ENCODE assay signal across 22 cellular contexts in genomic region chr7:44465490-44465889, GRCh38. TPM values are rescaled to one million over a fixed set of nuclear protein-coding genes. Genes with fewer than 3 reads are reported as not detected.
DNase-seq lines count a peak whose midpoint lies in the region; ATAC-seq and TF ChIP-seq lines count a peak whose summit lies in the region.
"Had no signal": no experiment of that assay in that cellular context is flagged by ENCODE, and none has a peak within 500 bp of the region (broad histone marks: within the 10 kb centered on the region; RNA-seq: fewer than 3 reads in every experiment).

No MANE protein-coding gene starts in this region.

- no peaks in the 10 kb centered on the region for H3K9me3 Mint-ChIP-seq in activated CD4-positive, alpha-beta T cell treated with anti-CD3 and anti-CD28 coated beads, Interleukin-2, amount 10 ng/mL, durations not matched to agents 24 days and 14 days
- H3K9me3 Mint-ChIP-seq in endodermal cell = no peaks in the 10 kb centered on the region
- no peaks in the 10 kb centered on the region for H3K9me3 Mint-ChIP-seq in osteocyte (ENCODE audit: unreplicated experiment)
- H3K9me3 Mint-ChIP-seq: CD8-positive, alpha-beta T cell; GM23338 had no signal

- H3F3A ChIP-seq in GM23248 (ENCODE audit: insufficient read depth) = peaks cover 22% of the 10 kb centered on the region; the same call in 1 of the 2 replicates

- no peak overlapping the region for H3K4me3 ChIP-seq in GM23248
- H3K4me3 ChIP-seq in endodermal cell (ENCODE audit: low read length) = no peak overlapping the region
- no peak overlapping the region for H3K4me3 ChIP-seq in lower lobe of right lung
- H3K4me3 ChIP-seq: colonic mucosa, GM23338 had no signal

- H3K4me3 Mint-ChIP-seq in activated CD4-positive, alpha-beta T cell treated with anti-CD3 and anti-CD28 coated beads, Interleukin-2, amount 10 ng/mL, durations not matched to agents 24 days and 14 days = no peak overlapping the region
- H3K4me3 Mint-ChIP-seq in endodermal cell (no peak overlapping the region), osteocyte (ENCODE audit: unreplicated experiment) (no peak overlapping the region)
- H3K4me3 Mint-ChIP-seq: CD8-positive, alpha-beta T cell; GM23338 had no signal

- in situ Hi-C loops in GM23248 (cut with MboI) = no loop called here

- no peak for ATAC-seq in lower lobe of right lung
- ATAC-seq in GM18502 (IDR thresholded peaks at IDR 0.05; ENCODE audit: poor library complexity, unreplicated experiment) = no peak
- ATAC-seq: CD8-positive, alpha-beta T cell; GM23338 had no signal

- WGBS in GM23248 (ENCODE audit: low coverage in 1 of 2, low lambda C conversion rate in 2 of 2, missing lambda C conversion rate in 2 of 2), 2 experiments = 95 to 97% methylated on average over 5 of the region's 5 CpGs
- WGBS in endodermal cell (ENCODE audit: insufficient coverage in 1 of 2, insufficient read length in 1 of 2), 2 experiments = 97 to 100% methylated on average over 2 to 5 of the region's 5 CpGs

- TF ChIP-seq CTCF in endodermal cell (conservative IDR thresholded peaks at IDR 0.05) (no peak), osteocyte (IDR thresholded peaks at IDR 0.05) (no peak), lower lobe of right lung (IDR thresholded peaks at IDR 0.05) (no peak)

- H3K9ac ChIP-seq in GM23248 = no peak overlapping the region
- no peak overlapping the region for H3K9ac ChIP-seq in endodermal cell (ENCODE audit: extremely low read depth, low read length, poor library complexity, severe bottlenecking)

- no peak overlapping the region for H3K4me2 ChIP-seq in GM23248 (ENCODE audit: unreplicated experiment)
- H3K4me2 ChIP-seq: GM23338 had no signal

- peaks cover 48% of the 10 kb centered on the region for H3K36me3 Mint-ChIP-seq in activated CD4-positive, alpha-beta T cell treated with anti-CD3 and anti-CD28 coated beads, Interleukin-2, amount 10 ng/mL, durations not matched to agents 24 days and 14 days (ENCODE audit: low read depth)
- H3K36me3 Mint-ChIP-seq in endodermal cell (ENCODE audit: low read depth) = peaks cover 22% of the 10 kb centered on the region
- H3K36me3 Mint-ChIP-seq in osteocyte (ENCODE audit: unreplicated experiment) = peaks cover 37% of the 10 kb centered on the region

- H3K27me3 ChIP-seq in GM23248 (replicated peaks; ENCODE audit: insufficient read depth) = no peaks in the 10 kb centered on the region
- H3K27me3 ChIP-seq in endodermal cell (ENCODE audit: control insufficient read depth, insufficient read depth, low read length, poor library complexity, severe bottlenecking) = no peaks in the 10 kb centered on the region
- H3K27me3 ChIP-seq in lower lobe of right lung (ENCODE audit: low read depth) = no peaks in the 10 kb centered on the region
- H3K27me3 ChIP-seq: colonic mucosa had no signal

- H2AFZ ChIP-seq in GM23248 = no peak overlapping the region
- H2AFZ ChIP-seq: GM23338 had no signal

- H3K27ac ChIP-seq in GM23248 = peak overlapping the region; percentile 48
- H3K27ac ChIP-seq in endodermal cell (ENCODE audit: low read depth, low read length) = no peak overlapping the region
- no peak overlapping the region for H3K27ac ChIP-seq in lower lobe of right lung
- H3K27ac ChIP-seq: colonic mucosa, HL-60 had no signal

- DNase-seq in activated CD4-positive, alpha-beta T cell treated with anti-CD3 and anti-CD28 coated beads, Interleukin-2, amount 10 ng/mL, durations not matched to agents 24 days and 14 days = no peak
- DNase-seq in activated CD4-positive, alpha-beta T cell treated with anti-CD3 and anti-CD28 coated beads for 4 hours = no peak
- DNase-seq in GM23248 (no peak), endodermal cell (no peak), osteocyte (ENCODE audit: extremely low spot score, unreplicated experiment) (no peak), lower lobe of right lung (no peak), iPS-NIHi7 (ENCODE audit: extremely low spot score) (no peak)
- DNase-seq: activated CD4-positive, alpha-beta T cell treated with anti-CD3 and anti-CD28 coated beads, Interleukin-2, amount 50 U/mL, for 48 hours; activated CD8-positive, alpha-beta memory T cell treated with anti-CD3 and anti-CD28 coated beads, Interleukin-2, amount 50 U/mL, for 4 hours; CD8-positive, alpha-beta T cell; colonic mucosa; effector CD8-positive, alpha-beta T cell; erythroblast; glutamatergic neuron; NCI-H446 treated with DMSO at 0.1 percent for 48 hours; NCI-H82; stimulated activated CD4-positive, alpha-beta T cell treated with anti-CD3 and anti-CD28 coated beads, Interleukin-15, amount 100 ng/mL, for 24 hours; stimulated activated naive CD4-positive, alpha-beta T cell treated with Interleukin-2 at 50 U/mL for 16 hours; T-helper 9 cell had no signal

- H3K4me1 Mint-ChIP-seq in activated CD4-positive, alpha-beta T cell treated with anti-CD3 and anti-CD28 coated beads, Interleukin-2, amount 10 ng/mL, durations not matched to agents 24 days and 14 days = peaks cover 52% of the 10 kb centered on the region
- H3K4me1 Mint-ChIP-seq in endodermal cell (peaks cover 18% of the 10 kb centered on the region), osteocyte (ENCODE audit: unreplicated experiment) (peaks cover 34% of the 10 kb centered on the region)
- H3K4me1 Mint-ChIP-seq: GM23338 had no signal

- H3K9me3 ChIP-seq in GM23248 (ENCODE audit: low read depth) (no peaks in the 10 kb centered on the region), endodermal cell (ENCODE audit: control insufficient read depth, low read length) (no peaks in the 10 kb centered on the region), lower lobe of right lung (no peaks in the 10 kb centered on the region)
- H3K9me3 ChIP-seq: colonic mucosa had no signal

- peaks cover 47% of the 10 kb centered on the region for H3K4me1 ChIP-seq in GM23248 (ENCODE audit: insufficient read depth)
- H3K4me1 ChIP-seq in endodermal cell (ENCODE audit: control insufficient read depth, insufficient read depth, low read length) = peaks cover 6% of the 10 kb centered on the region
- H3K4me1 ChIP-seq in lower lobe of right lung = peaks cover 14% of the 10 kb centered on the region
- H3K4me1 ChIP-seq: colonic mucosa had no signal

- H3K79me2 ChIP-seq in GM23248 (ENCODE audit: insufficient read depth) = peaks cover 96% of the 10 kb centered on the region

- no peaks in the 10 kb centered on the region for H3K9me2 ChIP-seq in GM23248 (ENCODE audit: insufficient read depth)

- intact Hi-C loops in activated CD4-positive, alpha-beta T cell treated with anti-CD3 and anti-CD28 coated beads, Interleukin-2, amount 10 ng/mL, durations not matched to agents 24 days and 14 days (cut with micrococcal nuclease) = loop anchor here (2.0 kb wide), 1 partner anchor 51 kb away; no protein-coding TSS in a partner anchor
- intact Hi-C loops in lower lobe of right lung (cut with DNase I) = no loop called here

- H4K20me1 ChIP-seq in GM23248 (ENCODE audit: insufficient read depth) = no peaks in the 10 kb centered on the region

- H3K27ac Mint-ChIP-seq in activated CD4-positive, alpha-beta T cell treated with anti-CD3 and anti-CD28 coated beads, Interleukin-2, amount 10 ng/mL, durations not matched to agents 24 days and 14 days = peak overlapping the region; percentile 34
- H3K27ac Mint-ChIP-seq in endodermal cell = peak overlapping the region; percentile 15
- H3K27ac Mint-ChIP-seq in osteocyte (ENCODE audit: unreplicated experiment) = peak overlapping the region; percentile 19
- H3K27ac Mint-ChIP-seq: CD8-positive, alpha-beta T cell; GM23338 had no signal

- H3K36me3 ChIP-seq in GM23248 (ENCODE audit: low read depth) = peaks cover 4% of the 10 kb centered on the region; the same call in 1 of the 2 replicates
- H3K36me3 ChIP-seq in endodermal cell (ENCODE audit: control insufficient read depth, insufficient read depth, low read length) = peaks cover 57% of the 10 kb centered on the region
- peaks cover 54% of the 10 kb centered on the region for H3K36me3 ChIP-seq in lower lobe of right lung
- H3K36me3 ChIP-seq: colonic mucosa had no signal

- H3K27me3 Mint-ChIP-seq in activated CD4-positive, alpha-beta T cell treated with anti-CD3 and anti-CD28 coated beads, Interleukin-2, amount 10 ng/mL, durations not matched to agents 24 days and 14 days = no peaks in the 10 kb centered on the region
- H3K27me3 Mint-ChIP-seq in endodermal cell (ENCODE audit: insufficient read depth) (no peaks in the 10 kb centered on the region), osteocyte (ENCODE audit: unreplicated experiment) (no peaks in the 10 kb centered on the region)

RNA-seq across cellular contexts. Expression of gene NUDCD3, which starts 25.0 kb away (rescaled TPM):
- total RNA-seq in activated CD4-positive, alpha-beta T cell treated with anti-CD3 and anti-CD28 coated beads, Interleukin-2, amount 10 ng/mL, durations not matched to agents 24 days and 14 days = 88.8 and 92.7 TPM in 2 replicates
- total RNA-seq in GM23248 (2014; rRNA removed; shearing (Covaris generic)) = 49.2 and 56.7 TPM in 2 replicates
- polyA plus RNA-seq in GM23248 (2016; fragmentation: Nextera tagmentation; extraction: Ambion mirVana) = 79.1 and 82.4 TPM in 2 replicates
- total RNA-seq in endodermal cell = 100 to 1,000 TPM in 1 of 2 donors, 10 to 100 TPM in 1; 80.8 to 116 TPM
- polyA plus RNA-seq in endodermal cell (2013, experiment 1 of 2) = 50.3 TPM
- 51.5 TPM for polyA plus RNA-seq in endodermal cell (2013, experiment 2 of 2)
- 112 and 128 TPM in 2 replicates for total RNA-seq in osteocyte
- total RNA-seq in lower lobe of right lung = 87.6 TPM
